Comparison of ENCODE assay signal across 13 cellular contexts in the genomic region with DNA sequence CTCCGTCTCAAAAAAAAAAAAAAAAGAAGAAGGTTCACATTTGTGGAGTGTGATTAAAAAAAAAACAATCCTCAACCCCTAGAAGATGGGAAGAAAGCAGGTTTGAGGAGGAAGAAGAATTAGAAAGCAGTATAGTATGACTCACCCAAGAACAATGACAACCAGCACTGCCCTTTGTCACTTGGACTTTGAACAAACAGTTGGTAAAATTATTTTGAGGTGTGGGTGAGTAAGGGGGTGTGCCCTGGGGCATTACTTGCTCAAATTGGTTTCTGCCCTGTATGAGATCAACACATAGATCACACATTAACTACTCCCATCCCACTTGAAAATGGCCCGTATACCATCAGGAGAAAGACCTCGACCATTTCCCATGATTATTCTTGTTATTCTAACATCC. TPM values are rescaled to one million over a fixed set of nuclear protein-coding genes. Genes with fewer than 3 reads are reported as not detected.
DNase-seq lines count a peak whose midpoint lies in the region; ATAC-seq and TF ChIP-seq lines count a peak whose summit lies in the region.
"Had no signal": no experiment of that assay in that cellular context is flagged by ENCODE, and none has a peak within 500 bp of the region (broad histone marks: within the 10 kb centered on the region; RNA-seq: fewer than 3 reads in every experiment).

No MANE protein-coding gene starts in this region.

- ATAC-seq in foreskin keratinocyte, result peak; percentile 31
- ATAC-seq: activated naive CD8-positive, alpha-beta T cell treated with anti-CD3 and anti-CD28 coated beads, Interleukin-2, amount 50 U/mL, for 24 hours; right cardiac atrium had no signal

- H4K20me1 ChIP-seq in smooth muscle cell (ENCODE audit: low read depth), result no peaks in the 10 kb centered on the region

- in situ Hi-C loops in transverse colon (cut with MboI; ENCODE audit: low pct_ligation_motif_present in 1 of 4, low pct_unique_long_range_greater_than_20kb in 1 of 4, low sequenced_read_pairs in 3 of 4), result no loop called here

- no peak overlapping the region for H3K4me2 ChIP-seq in smooth muscle cell

- no peak for TF ChIP-seq POLR2A in transverse colon (IDR thresholded peaks at IDR 0.05)

- no peak overlapping the region for H3K27ac ChIP-seq in foreskin keratinocyte
- peak overlapping the region; percentile 69 to 76 (median 69) for H3K27ac ChIP-seq in transverse colon
- no peak overlapping the region for H3K27ac ChIP-seq in smooth muscle cell (ENCODE audit: low read depth)
- H3K27ac ChIP-seq: thoracic aorta had no signal

- H3K4me3 ChIP-seq in transverse colon (no peak overlapping the region), smooth muscle cell (no peak overlapping the region)
- H3K4me3 ChIP-seq: thoracic aorta had no signal

- no peaks in the 10 kb centered on the region for H3K9me3 ChIP-seq in transverse colon
- H3K9me3 ChIP-seq in smooth muscle cell (replicated peaks; ENCODE audit: low read depth), result no peaks in the 10 kb centered on the region
- H3K9me3 ChIP-seq: thoracic aorta had no signal

- peaks cover 6% of the 10 kb centered on the region for H3K4me1 ChIP-seq in foreskin keratinocyte
- H3K4me1 ChIP-seq in transverse colon, result peaks cover 0 to 43% (median 6%) of the 10 kb centered on the region in 4 donors
- no peaks in the 10 kb centered on the region for H3K4me1 ChIP-seq in smooth muscle cell (ENCODE audit: low read depth)

- H3K36me3 ChIP-seq in transverse colon (no peaks in the 10 kb centered on the region), smooth muscle cell (ENCODE audit: low read depth) (no peaks in the 10 kb centered on the region)
- H3K36me3 ChIP-seq: thoracic aorta had no signal

- TF ChIP-seq EP300 in transverse colon (IDR thresholded peaks at IDR 0.05; ENCODE audit: low read depth), result peak; percentile 57

- H3K79me2 ChIP-seq in smooth muscle cell (ENCODE audit: low read depth), result no peaks in the 10 kb centered on the region

- H3K9ac ChIP-seq in smooth muscle cell (ENCODE audit: low read depth), result no peak overlapping the region

- H2AFZ ChIP-seq in smooth muscle cell (ENCODE audit: low read depth), result no peak overlapping the region

- DNase-seq in SIG-M5 treated with dmso at 0.1 percent for 504 hours (lab: John Stamatoyannopoulos, UW; ENCODE audit: unreplicated experiment), result peak; percentile 12
- DNase-seq in SIG-M5 (lab: John Stamatoyannopoulos, UW), result no peak
- DNase-seq in T1000 (lab: John Stamatoyannopoulos, UW), result peak; percentile 7
- peak in 1 of 2 donors; percentile 44 for DNase-seq in foreskin keratinocyte
- DNase-seq in transverse colon, result peak; percentile 54
- no peak for DNase-seq in NCI-H748 (lab: John Stamatoyannopoulos, UW; ENCODE audit: unreplicated experiment)
- DNase-seq in smooth muscle cell (lab: John Stamatoyannopoulos, UW; ENCODE audit: unreplicated experiment), result no peak
- DNase-seq in NCI-H510A treated with DMSO at 0.1 percent for 48 hours (lab: John Stamatoyannopoulos, UW), result no peak
- DNase-seq: activated naive CD8-positive, alpha-beta T cell treated with anti-CD3 and anti-CD28 coated beads, Interleukin-2, amount 50 U/mL, for 24 hours; DMS79; NK-92 treated with Interleukin-12 subunit alpha and Interleukin-12 subunit beta, amount 100 ng/mL, for 24 hours; right cardiac atrium had no signal

- 48 to 62% methylated on average over 3 of the region's 3 CpGs for WGBS in transverse colon (ENCODE audit: low coverage in 1 of 2), 2 donors
- 76% methylated on average over 3 of the region's 3 CpGs for WGBS in smooth muscle cell (ENCODE audit: low lambda C conversion rate)

- H3K27me3 ChIP-seq in foreskin keratinocyte (no peaks in the 10 kb centered on the region), transverse colon (no peaks in the 10 kb centered on the region), smooth muscle cell (ENCODE audit: low read depth) (no peaks in the 10 kb centered on the region)

- intact Hi-C loops in transverse colon (cut with DNase I; ENCODE audit: low total_unique reads), result no loop called here

- TF ChIP-seq CTCF in foreskin keratinocyte (conservative IDR thresholded peaks at IDR 0.05) (no peak), transverse colon (IDR thresholded peaks at IDR 0.05) (no peak), smooth muscle cell (IDR thresholded peaks at IDR 0.05; ENCODE audit: borderline replicate concordance, insufficient read depth, poor library complexity, severe bottlenecking) (no peak)

- peaks cover 14% of the 10 kb centered on the region for H3F3A ChIP-seq in smooth muscle cell (ENCODE audit: low read depth)

RNA-seq across cellular contexts. Expression of gene F2RL1, which starts 33.3 kb away (rescaled TPM):
- total RNA-seq in foreskin keratinocyte (72.4 and 77.5 TPM in 2 replicates), transverse colon (100 to 1,000 TPM in 2 of 4 donors, 10 to 100 TPM in 2; 38.8 to 209 (median 92.1) TPM), smooth muscle cell (76.4 and 88.3 TPM in 2 replicates)
- polyA plus RNA-seq in foreskin keratinocyte (32.8 and 36.8 TPM in 2 replicates), smooth muscle cell (42.6 and 53.8 TPM in 2 replicates)

Comparison
In these comparisons a context has a peak if more than half of its experiments do, and no peak if none do; other contexts are left out.
1. DNase-seq: peak in SIG-M5 treated with dmso at 0.1 percent for 504 hours (single experiment), T1000 (single experiment) and transverse colon (single experiment); none in SIG-M5 (single experiment), NCI-H748 (single experiment), smooth muscle cell (single experiment) and NCI-H510A treated with DMSO at 0.1 percent for 48 hours (single experiment).
2. H3K27ac ChIP-seq: peak in transverse colon (4 of 4); none in foreskin keratinocyte (single experiment) and smooth muscle cell (single experiment).